ENCODE assay signal across 8 cellular contexts in the genomic region with DNA sequence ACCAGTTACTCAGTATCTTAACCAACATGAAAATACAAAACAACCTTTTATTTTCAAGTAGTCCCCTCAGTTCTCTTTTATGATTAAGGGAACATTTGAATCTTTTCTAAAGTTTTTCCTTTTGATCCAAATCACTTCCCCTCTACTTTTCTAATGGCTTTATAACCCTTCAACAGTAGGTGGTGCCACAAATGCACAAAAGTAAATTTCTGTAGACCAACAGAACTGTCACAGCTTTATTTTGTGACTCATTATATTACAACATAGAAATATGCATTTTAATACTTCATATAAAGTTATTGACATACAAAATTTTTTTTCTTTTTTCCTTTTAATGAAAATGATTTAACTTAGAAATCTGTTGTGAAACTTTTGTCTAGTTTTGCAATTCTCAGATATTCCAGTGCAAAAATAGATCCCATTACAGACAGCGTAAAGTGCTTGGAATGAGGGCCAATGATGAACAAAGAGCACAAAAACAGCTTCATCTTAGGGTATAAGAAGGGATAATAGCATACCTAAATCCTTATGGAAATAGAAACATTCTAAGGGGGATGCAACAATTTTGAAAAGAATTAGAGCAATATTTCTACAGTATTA. TPM values are rescaled to one million over a fixed set of nuclear protein-coding genes. Genes with fewer than 3 reads are reported as not detected.
DNase-seq lines count a peak whose midpoint lies in the region; FAIRE-seq and TF ChIP-seq lines count a peak whose summit lies in the region.

No MANE protein-coding gene starts in this region.

- TF ChIP-seq POLR2A in GM12891 (IDR thresholded peaks at IDR 0.05; ENCODE audit: low read depth, low read length), result no peak

- H3K4me1 ChIP-seq in Karpas-422 (ENCODE audit: low read length), result peaks cover 13% of the 10 kb centered on the region
- peaks cover 75% of the 10 kb centered on the region for H3K4me1 ChIP-seq in adipocyte (ENCODE audit: control insufficient read depth, insufficient read depth, low read length)

- H2AFZ ChIP-seq in Karpas-422 (ENCODE audit: low read length), result no peak overlapping the region

- H3K4me3 ChIP-seq in Karpas-422 (ENCODE audit: low read length) (no peak overlapping the region), adipocyte (ENCODE audit: low read length) (no peak overlapping the region)

- FAIRE-seq in A204.1 (lab: Jason Lieb, UNC) (peak; percentile 95), GM12891 (lab: Jason Lieb, UNC) (no peak)

- H3K9me2 ChIP-seq in Karpas-422 (replicated peaks; ENCODE audit: insufficient read depth, low read length), result no peaks in the 10 kb centered on the region

- DNase-seq in GM12891 (ENCODE audit: insufficient read length, low spot score) (no peak), Karpas-422 (peak; percentile 74), adipocyte (ENCODE audit: low read depth) (peak; percentile 78), lung microvascular endothelial cell (ENCODE audit: low read depth in 2 of 2) (peak; percentile 32 to 56), substantia nigra (lab: John Stamatoyannopoulos, UW) (no peak), GDM1 (lab: John Stamatoyannopoulos, UW) (no peak), iPS-NIHi7 (ENCODE audit: extremely low spot score) (no peak)

- H3K27ac ChIP-seq in Karpas-422 (ENCODE audit: low read length) (no peak overlapping the region), substantia nigra (ENCODE audit: low read depth, low read length, poor library complexity, severe bottlenecking) (no peak overlapping the region)

- no peak overlapping the region for H3K4me2 ChIP-seq in Karpas-422 (ENCODE audit: low read depth, low read length, poor library complexity, severe bottlenecking)

- no peaks in the 10 kb centered on the region for H4K20me1 ChIP-seq in Karpas-422 (ENCODE audit: insufficient read depth, low read depth, low read length)

- H3K36me3 ChIP-seq in Karpas-422 (ENCODE audit: insufficient read depth, low read length) (no peaks in the 10 kb centered on the region), adipocyte (ENCODE audit: control insufficient read depth, insufficient read depth, low read length, severe bottlenecking) (peaks cover 58% of the 10 kb centered on the region)

- no peak overlapping the region for H3K9ac ChIP-seq in Karpas-422 (ENCODE audit: low read length)
- H3K9ac ChIP-seq in adipocyte (ENCODE audit: low read length), result peak overlapping the region; percentile 63

- H3K27me3 ChIP-seq in Karpas-422 (ENCODE audit: low read length) (no peaks in the 10 kb centered on the region), adipocyte (replicated peaks; ENCODE audit: control insufficient read depth, insufficient read depth, low read length) (no peaks in the 10 kb centered on the region)

- H3K79me2 ChIP-seq in Karpas-422 (ENCODE audit: low read length), result no peaks in the 10 kb centered on the region

- H3K9me3 ChIP-seq in Karpas-422 (ENCODE audit: low read length) (no peaks in the 10 kb centered on the region), adipocyte (ENCODE audit: control insufficient read depth, low read length) (no peaks in the 10 kb centered on the region)

TF ChIP-seq in GM12891, 5 proteins besides CTCF, POLR2A, EP300 and RAD21:
- TF ChIP-seq SPI1 (IDR thresholded peaks at IDR 0.05; ENCODE audit: low read depth, low read length) (peak; percentile 45; the same call in 1 of the 2 replicates), POU2F2 (IDR thresholded peaks at IDR 0.05; ENCODE audit: low read depth, low read length) (no peak), TAF1 (IDR thresholded peaks at IDR 0.05; ENCODE audit: low read depth, low read length) (no peak), PAX5 (IDR thresholded peaks at IDR 0.05; ENCODE audit: insufficient read depth, low read length, severe bottlenecking) (no peak), POLR2AphosphoS5 (IDR thresholded peaks at IDR 0.05; ENCODE audit: low read depth, low read length) (no peak)

RNA-seq across cellular contexts. Expression of a gene that starts 17.0 kb away (rescaled TPM):
- 0.89 TPM for polyA plus RNA-seq in GM12891 (2012; ENCODE audit: low read depth, missing spikeins)
- total RNA-seq in Karpas-422 (2014; rRNA removed; shearing (Covaris generic); ENCODE audit: low replicate concordance), result 0.29 and 0.71 TPM in 2 replicates
- under 0.01 and 0.22 TPM in 2 replicates for total RNA-seq in lung microvascular endothelial cell

RNA-seq across cellular contexts. Expression of a gene that starts 33.4 kb away (rescaled TPM):
- 14.6 TPM for polyA plus RNA-seq in GM12891 (2012; ENCODE audit: low read depth, missing spikeins)
- total RNA-seq in Karpas-422 (2014; rRNA removed; shearing (Covaris generic); ENCODE audit: low replicate concordance), result 7.6 and 20.3 TPM in 2 replicates
- total RNA-seq in lung microvascular endothelial cell, result 33.9 and 41.2 TPM in 2 replicates

Comparison
In these comparisons a context has a peak if more than half of its experiments do, and no peak if none do; other contexts are left out.
1. DNase-seq: peak in Karpas-422 (single experiment), adipocyte (single experiment) and lung microvascular endothelial cell (2 of 2); none in GM12891 (single experiment), substantia nigra (0 of 49), GDM1 (single experiment) and iPS-NIHi7 (single experiment).